In the genomic region with DNA sequence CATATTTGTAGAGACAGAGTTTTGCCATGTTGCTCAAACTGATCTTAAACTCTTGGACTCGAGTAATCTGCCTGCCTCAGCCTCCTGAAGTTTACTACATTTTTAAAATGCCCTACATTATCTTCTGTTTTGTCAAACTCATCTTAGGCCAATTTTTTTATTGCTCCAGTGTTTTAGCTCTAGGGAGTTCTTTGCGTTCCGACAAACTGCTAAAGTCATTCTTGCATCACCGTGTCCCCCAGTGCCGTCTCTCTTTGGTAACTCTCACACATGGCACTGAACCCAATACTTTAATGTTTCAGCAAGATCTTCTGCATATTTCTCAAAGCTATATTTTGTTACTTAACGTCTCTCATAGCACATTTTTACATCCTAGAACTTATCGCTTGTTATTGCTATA, we compare ENCODE assay signal across 33 cellular contexts.
"Had no signal": no experiment of that assay in that cellular context is flagged by ENCODE, and none has a peak within 500 bp of the region (broad histone marks: within the 10 kb centered on the region; RNA-seq: fewer than 3 reads in every experiment).

No MANE protein-coding gene starts in this region.

- DNase-seq: activated B cell treated with CpG ODN at 0.5 μM for 24 hours; activated CD4-positive, alpha-beta memory T cell treated with anti-CD3 and anti-CD28 coated beads, Interleukin-2, amount 10 ng/mL, durations not matched to agents 7 days and 5 days; activated CD4-positive, alpha-beta T cell treated with anti-CD3 and anti-CD28 coated beads for 4 hours; activated CD4-positive, alpha-beta T cell treated with anti-CD3 and anti-CD28 coated beads, Interleukin-2, amount 10 ng/mL, durations not matched to agents 24 days and 14 days; activated CD4-positive, alpha-beta T cell treated with anti-CD3 and anti-CD28 coated beads, Interleukin-2, amount 50 U/mL, for 48 hours; activated CD4-positive, CD25-positive, alpha-beta regulatory T cell treated with anti-CD3 and anti-CD28 coated beads, Interleukin-2, amount 50 U/mL, for 72 hours; activated CD8-positive, alpha-beta memory T cell treated with anti-CD3 and anti-CD28 coated beads for 24 hours; activated CD8-positive, alpha-beta memory T cell treated with anti-CD3 and anti-CD28 coated beads, Interleukin-2, amount 10 ng/mL, durations not matched to agents 7 days and 5 days; activated CD8-positive, alpha-beta memory T cell treated with anti-CD3 and anti-CD28 coated beads, Interleukin-2, amount 50 U/mL, for 48 hours; activated CD8-positive, alpha-beta T cell treated with anti-CD3 and anti-CD28 coated beads, Interleukin-2, amount 10 ng/mL, durations not matched to agents 7 days and 5 days; activated effector memory CD4-positive, alpha-beta T cell treated with Interleukin-2 at 50 U/mL for 16 hours; activated gamma-delta T cell; activated naive CD4-positive, alpha-beta T cell treated with anti-CD3 and anti-CD28 coated beads, Interleukin-2, amount 10 ng/mL, durations not matched to agents 7 days and 5 days; activated naive CD4-positive, alpha-beta T cell treated with Interleukin-2 at 50 U/mL for 16 hours; activated naive CD8-positive, alpha-beta T cell treated with anti-CD3 and anti-CD28 coated beads, Interleukin-2, amount 10 ng/mL, durations not matched to agents 7 days and 5 days; activated naive CD8-positive, alpha-beta T cell treated with anti-CD3 and anti-CD28 coated beads, Interleukin-2, amount 50 U/mL, for 24 hours; activated T-cell treated with anti-CD3 and anti-CD28 coated beads, Interleukin-2, amount 50 U/mL, for 24 hours; activated T-cell treated with anti-CD3 and anti-CD28 coated beads, Interleukin-2, amount 50 U/mL, for 48 hours; amygdala; anterior cingulate cortex; body of pancreas; brain microvascular endothelial cell; central memory CD4-positive, alpha-beta T cell; T-helper 1 cell; T-helper 2 cell; T-helper 9 cell had no signal

- H3K27ac Mint-ChIP-seq: activated B cell treated with CpG ODN at 0.5 μM for 24 hours; activated CD4-positive, alpha-beta memory T cell treated with anti-CD3 and anti-CD28 coated beads, Interleukin-2, amount 10 ng/mL, durations not matched to agents 7 days and 5 days; activated CD4-positive, alpha-beta T cell treated with anti-CD3 and anti-CD28 coated beads, Interleukin-2, amount 10 ng/mL, durations not matched to agents 24 days and 14 days; activated CD8-positive, alpha-beta memory T cell treated with anti-CD3 and anti-CD28 coated beads, Interleukin-2, amount 10 ng/mL, durations not matched to agents 7 days and 5 days; activated CD8-positive, alpha-beta T cell treated with anti-CD3 and anti-CD28 coated beads, Interleukin-2, amount 10 ng/mL, durations not matched to agents 7 days and 5 days; activated naive CD4-positive, alpha-beta T cell treated with anti-CD3 and anti-CD28 coated beads, Interleukin-2, amount 10 ng/mL, durations not matched to agents 7 days and 5 days; activated naive CD4-positive, alpha-beta T cell treated with anti-CD3 and anti-CD28 coated beads, Interleukin-2, amount 50 U/mL, for 24 hours; activated naive CD8-positive, alpha-beta T cell; activated naive CD8-positive, alpha-beta T cell treated with anti-CD3 and anti-CD28 coated beads, Interleukin-2, amount 10 ng/mL, durations not matched to agents 7 days and 5 days; activated naive CD8-positive, alpha-beta T cell treated with anti-CD3 and anti-CD28 coated beads, Interleukin-2, amount 50 U/mL, for 24 hours; activated T-cell treated with anti-CD3 and anti-CD28 coated beads, Interleukin-2, amount 50 U/mL, for 24 hours; activated T-helper 2 cell treated with anti-CD3 and anti-CD28 coated beads, Interferon-gamma antibody, Interleukin-2, Interleukin-4, amounts not matched to agents 10 μg/mL and 5 μg/mL and 100 μg/mL, durations not matched to agents 14 hours and 24 hours and 36 hours; T-helper 1 cell treated with Interleukin-12 subunit alpha and Interleukin-12 subunit beta and Interleukin-4 antibody, amounts not matched to agents 30 μg/mL and 1 μg/mL, for 36 hours; T-helper 2 cell treated with Interferon-gamma antibody and Interleukin-4, amounts not matched to agents 5 μg/mL and 100 μg/mL, for 36 hours had no signal

- H3K4me3 Mint-ChIP-seq: activated B cell treated with CpG ODN at 0.5 μM for 24 hours; activated CD4-positive, alpha-beta memory T cell treated with anti-CD3 and anti-CD28 coated beads, Interleukin-2, amount 10 ng/mL, durations not matched to agents 7 days and 5 days; activated CD4-positive, alpha-beta T cell treated with anti-CD3 and anti-CD28 coated beads, Interleukin-2, amount 10 ng/mL, durations not matched to agents 24 days and 14 days; activated CD8-positive, alpha-beta memory T cell treated with anti-CD3 and anti-CD28 coated beads, Interleukin-2, amount 10 ng/mL, durations not matched to agents 7 days and 5 days; activated CD8-positive, alpha-beta T cell treated with anti-CD3 and anti-CD28 coated beads, Interleukin-2, amount 10 ng/mL, durations not matched to agents 7 days and 5 days; activated naive CD4-positive, alpha-beta T cell treated with anti-CD3 and anti-CD28 coated beads, Interleukin-2, amount 10 ng/mL, durations not matched to agents 7 days and 5 days; activated naive CD4-positive, alpha-beta T cell treated with anti-CD3 and anti-CD28 coated beads, Interleukin-2, amount 50 U/mL, for 24 hours; activated naive CD8-positive, alpha-beta T cell; activated naive CD8-positive, alpha-beta T cell treated with anti-CD3 and anti-CD28 coated beads, Interleukin-2, amount 10 ng/mL, durations not matched to agents 7 days and 5 days; activated naive CD8-positive, alpha-beta T cell treated with anti-CD3 and anti-CD28 coated beads, Interleukin-2, amount 50 U/mL, for 24 hours; activated T-cell treated with anti-CD3 and anti-CD28 coated beads, Interleukin-2, amount 50 U/mL, for 24 hours; T-helper 1 cell treated with Interleukin-12 subunit alpha and Interleukin-12 subunit beta and Interleukin-4 antibody, amounts not matched to agents 30 μg/mL and 1 μg/mL, for 36 hours; T-helper 2 cell treated with Interferon-gamma antibody and Interleukin-4, amounts not matched to agents 5 μg/mL and 100 μg/mL, for 36 hours had no signal

- H3K4me1 ChIP-seq: body of pancreas, breast epithelium had no signal

- ATAC-seq: activated CD8-positive, alpha-beta memory T cell treated with anti-CD3 and anti-CD28 coated beads, Interleukin-2, amount 10 ng/mL, durations not matched to agents 7 days and 5 days; activated CD8-positive, alpha-beta T cell treated with anti-CD3 and anti-CD28 coated beads, Interleukin-2, amount 10 ng/mL, durations not matched to agents 7 days and 5 days; activated naive CD8-positive, alpha-beta T cell treated with anti-CD3 and anti-CD28 coated beads, Interleukin-2, amount 50 U/mL, for 24 hours; body of pancreas had no signal

- H3K27me3 ChIP-seq: body of pancreas, brain microvascular endothelial cell, breast epithelium had no signal

- H3K27ac ChIP-seq: body of pancreas, brain microvascular endothelial cell, breast epithelium, VCaP had no signal

- H3K4me1 Mint-ChIP-seq: activated B cell treated with CpG ODN at 0.5 μM for 24 hours; activated CD4-positive, alpha-beta memory T cell treated with anti-CD3 and anti-CD28 coated beads, Interleukin-2, amount 10 ng/mL, durations not matched to agents 7 days and 5 days; activated CD4-positive, alpha-beta T cell treated with anti-CD3 and anti-CD28 coated beads, Interleukin-2, amount 10 ng/mL, durations not matched to agents 24 days and 14 days; activated CD8-positive, alpha-beta memory T cell treated with anti-CD3 and anti-CD28 coated beads, Interleukin-2, amount 10 ng/mL, durations not matched to agents 7 days and 5 days; activated naive CD4-positive, alpha-beta T cell treated with anti-CD3 and anti-CD28 coated beads, Interleukin-2, amount 10 ng/mL, durations not matched to agents 7 days and 5 days; activated naive CD4-positive, alpha-beta T cell treated with anti-CD3 and anti-CD28 coated beads, Interleukin-2, amount 50 U/mL, for 24 hours; activated naive CD8-positive, alpha-beta T cell treated with anti-CD3 and anti-CD28 coated beads, Interleukin-2, amount 10 ng/mL, durations not matched to agents 7 days and 5 days; activated naive CD8-positive, alpha-beta T cell treated with anti-CD3 and anti-CD28 coated beads, Interleukin-2, amount 50 U/mL, for 24 hours had no signal

- H3K27me3 Mint-ChIP-seq: activated B cell treated with CpG ODN at 0.5 μM for 24 hours; activated CD4-positive, alpha-beta memory T cell treated with anti-CD3 and anti-CD28 coated beads, Interleukin-2, amount 10 ng/mL, durations not matched to agents 7 days and 5 days; activated CD4-positive, alpha-beta T cell treated with anti-CD3 and anti-CD28 coated beads, Interleukin-2, amount 10 ng/mL, durations not matched to agents 24 days and 14 days; activated CD8-positive, alpha-beta memory T cell treated with anti-CD3 and anti-CD28 coated beads, Interleukin-2, amount 10 ng/mL, durations not matched to agents 7 days and 5 days; activated naive CD4-positive, alpha-beta T cell treated with anti-CD3 and anti-CD28 coated beads, Interleukin-2, amount 10 ng/mL, durations not matched to agents 7 days and 5 days; activated naive CD4-positive, alpha-beta T cell treated with anti-CD3 and anti-CD28 coated beads, Interleukin-2, amount 50 U/mL, for 24 hours; activated naive CD8-positive, alpha-beta T cell; activated naive CD8-positive, alpha-beta T cell treated with anti-CD3 and anti-CD28 coated beads, Interleukin-2, amount 10 ng/mL, durations not matched to agents 7 days and 5 days; activated naive CD8-positive, alpha-beta T cell treated with anti-CD3 and anti-CD28 coated beads, Interleukin-2, amount 50 U/mL, for 24 hours; activated T-cell treated with anti-CD3 and anti-CD28 coated beads, Interleukin-2, amount 50 U/mL, for 24 hours had no signal

- H3K9me3 Mint-ChIP-seq: T-helper 1 cell treated with Interleukin-12 subunit alpha and Interleukin-12 subunit beta and Interleukin-4 antibody, amounts not matched to agents 30 μg/mL and 1 μg/mL, for 36 hours had no signal

- H3K4me3 ChIP-seq: body of pancreas, breast epithelium had no signal

- H3K9me3 ChIP-seq: body of pancreas, breast epithelium had no signal

- H3K36me3 ChIP-seq: brain microvascular endothelial cell, breast epithelium had no signal

- H3K36me3 Mint-ChIP-seq: activated CD8-positive, alpha-beta memory T cell treated with anti-CD3 and anti-CD28 coated beads, Interleukin-2, amount 10 ng/mL, durations not matched to agents 7 days and 5 days; activated naive CD4-positive, alpha-beta T cell treated with anti-CD3 and anti-CD28 coated beads, Interleukin-2, amount 10 ng/mL, durations not matched to agents 7 days and 5 days; activated naive CD4-positive, alpha-beta T cell treated with anti-CD3 and anti-CD28 coated beads, Interleukin-2, amount 50 U/mL, for 24 hours; activated naive CD8-positive, alpha-beta T cell; activated naive CD8-positive, alpha-beta T cell treated with anti-CD3 and anti-CD28 coated beads, Interleukin-2, amount 10 ng/mL, durations not matched to agents 7 days and 5 days had no signal
